Comparison of ENCODE assay signal across 2 cellular contexts in genomic region chr14:105018414-105018813, GRCh38.
TF ChIP-seq lines count a peak whose summit lies in the region.

No MANE protein-coding gene starts in this region.

TF ChIP-seq in SK-N-SH, 30 proteins besides CTCF, POLR2A, EP300 and RAD21 (continued from another document):
- TF ChIP-seq MEF2A (IDR thresholded peaks at IDR 0.05; ENCODE audit: borderline replicate concordance, low read depth) (no peak), POLR2AphosphoS5 (IDR thresholded peaks at IDR 0.05; ENCODE audit: low read depth, low read length) (no peak), JUND (IDR thresholded peaks at IDR 0.05) (no peak), GATA2 (CRISPR knock-in tag; IDR thresholded peaks at IDR 0.05) (no peak), NRF1 (IDR thresholded peaks at IDR 0.05; ENCODE audit: low read depth, low read length) (no peak), TAF1 (IDR thresholded peaks at IDR 0.05; ENCODE audit: borderline replicate concordance, low read depth, low read length) (no peak), GABPA (IDR thresholded peaks at IDR 0.05; ENCODE audit: low read depth) (no peak), EZH2phosphoT487 (IDR thresholded peaks at IDR 0.05; ENCODE audit: borderline replicate concordance, low read depth) (no peak), SIN3A (IDR thresholded peaks at IDR 0.05; ENCODE audit: borderline replicate concordance, low read depth, low read length) (no peak), ELF1 (IDR thresholded peaks at IDR 0.05) (no peak), FOXM1 (IDR thresholded peaks at IDR 0.05; ENCODE audit: low read depth) (no peak), TCF12 (IDR thresholded peaks at IDR 0.05) (no peak), NFIC (IDR thresholded peaks at IDR 0.05; ENCODE audit: borderline replicate concordance) (no peak)
- TF ChIP-seq, protein P1, sequence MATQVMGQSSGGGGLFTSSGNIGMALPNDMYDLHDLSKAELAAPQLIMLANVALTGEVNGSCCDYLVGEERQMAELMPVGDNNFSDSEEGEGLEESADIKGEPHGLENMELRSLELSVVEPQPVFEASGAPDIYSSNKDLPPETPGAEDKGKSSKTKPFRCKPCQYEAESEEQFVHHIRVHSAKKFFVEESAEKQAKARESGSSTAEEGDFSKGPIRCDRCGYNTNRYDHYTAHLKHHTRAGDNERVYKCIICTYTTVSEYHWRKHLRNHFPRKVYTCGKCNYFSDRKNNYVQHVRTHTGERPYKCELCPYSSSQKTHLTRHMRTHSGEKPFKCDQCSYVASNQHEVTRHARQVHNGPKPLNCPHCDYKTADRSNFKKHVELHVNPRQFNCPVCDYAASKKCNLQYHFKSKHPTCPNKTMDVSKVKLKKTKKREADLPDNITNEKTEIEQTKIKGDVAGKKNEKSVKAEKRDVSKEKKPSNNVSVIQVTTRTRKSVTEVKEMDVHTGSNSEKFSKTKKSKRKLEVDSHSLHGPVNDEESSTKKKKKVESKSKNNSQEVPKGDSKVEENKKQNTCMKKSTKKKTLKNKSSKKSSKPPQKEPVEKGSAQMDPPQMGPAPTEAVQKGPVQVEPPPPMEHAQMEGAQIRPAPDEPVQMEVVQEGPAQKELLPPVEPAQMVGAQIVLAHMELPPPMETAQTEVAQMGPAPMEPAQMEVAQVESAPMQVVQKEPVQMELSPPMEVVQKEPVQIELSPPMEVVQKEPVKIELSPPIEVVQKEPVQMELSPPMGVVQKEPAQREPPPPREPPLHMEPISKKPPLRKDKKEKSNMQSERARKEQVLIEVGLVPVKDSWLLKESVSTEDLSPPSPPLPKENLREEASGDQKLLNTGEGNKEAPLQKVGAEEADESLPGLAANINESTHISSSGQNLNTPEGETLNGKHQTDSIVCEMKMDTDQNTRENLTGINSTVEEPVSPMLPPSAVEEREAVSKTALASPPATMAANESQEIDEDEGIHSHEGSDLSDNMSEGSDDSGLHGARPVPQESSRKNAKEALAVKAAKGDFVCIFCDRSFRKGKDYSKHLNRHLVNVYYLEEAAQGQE (IDR thresholded peaks at IDR 0.05; ENCODE audit: low read depth, low read length), result no peak
- TF ChIP-seq, protein P2, sequence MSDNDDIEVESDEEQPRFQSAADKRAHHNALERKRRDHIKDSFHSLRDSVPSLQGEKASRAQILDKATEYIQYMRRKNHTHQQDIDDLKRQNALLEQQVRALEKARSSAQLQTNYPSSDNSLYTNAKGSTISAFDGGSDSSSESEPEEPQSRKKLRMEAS (IDR thresholded peaks at IDR 0.05; ENCODE audit: low read depth), result no peak
TF ChIP-seq in SK-N-SH: peak in this region for 0.

TF ChIP-seq in SK-N-SH treated with all-trans-retinoic acid at 6 μM for 48 hours, 23 proteins besides CTCF, POLR2A, EP300 and RAD21 (continued from another document):
- TF ChIP-seq ZNF565 (CRISPR knock-in tag; conservative IDR thresholded peaks at IDR 0.05; ENCODE audit: low read depth) (no peak), TSHZ2 (CRISPR knock-in tag; IDR thresholded peaks at IDR 0.05) (no peak), PPARA (CRISPR knock-in tag; IDR thresholded peaks at IDR 0.05; ENCODE audit: borderline replicate concordance) (no peak), ZFP3 (CRISPR knock-in tag; IDR thresholded peaks at IDR 0.05) (no peak), POU6F1 (CRISPR knock-in tag; IDR thresholded peaks at IDR 0.05; ENCODE audit: borderline replicate concordance, low read depth) (no peak), ARNTL (CRISPR knock-in tag; IDR thresholded peaks at IDR 0.05; ENCODE audit: borderline replicate concordance, low read depth) (no peak), TOX (CRISPR knock-in tag; IDR thresholded peaks at IDR 0.05; ENCODE audit: borderline replicate concordance) (no peak), ZNF8 (CRISPR knock-in tag; IDR thresholded peaks at IDR 0.05) (no peak), ISL1 (CRISPR knock-in tag; IDR thresholded peaks at IDR 0.05) (no peak), OSR1 (CRISPR knock-in tag; IDR thresholded peaks at IDR 0.05) (no peak), BACH2 (CRISPR knock-in tag; IDR thresholded peaks at IDR 0.05; ENCODE audit: borderline replicate concordance) (no peak), RARB (CRISPR knock-in tag; IDR thresholded peaks at IDR 0.05) (no peak), ZC3H10 (CRISPR knock-in tag; IDR thresholded peaks at IDR 0.05) (no peak), PATZ1 (CRISPR knock-in tag; IDR thresholded peaks at IDR 0.05; ENCODE audit: borderline replicate concordance) (no peak), SNAI2 (CRISPR knock-in tag; IDR thresholded peaks at IDR 0.05) (no peak)
- TF ChIP-seq, protein P3, sequence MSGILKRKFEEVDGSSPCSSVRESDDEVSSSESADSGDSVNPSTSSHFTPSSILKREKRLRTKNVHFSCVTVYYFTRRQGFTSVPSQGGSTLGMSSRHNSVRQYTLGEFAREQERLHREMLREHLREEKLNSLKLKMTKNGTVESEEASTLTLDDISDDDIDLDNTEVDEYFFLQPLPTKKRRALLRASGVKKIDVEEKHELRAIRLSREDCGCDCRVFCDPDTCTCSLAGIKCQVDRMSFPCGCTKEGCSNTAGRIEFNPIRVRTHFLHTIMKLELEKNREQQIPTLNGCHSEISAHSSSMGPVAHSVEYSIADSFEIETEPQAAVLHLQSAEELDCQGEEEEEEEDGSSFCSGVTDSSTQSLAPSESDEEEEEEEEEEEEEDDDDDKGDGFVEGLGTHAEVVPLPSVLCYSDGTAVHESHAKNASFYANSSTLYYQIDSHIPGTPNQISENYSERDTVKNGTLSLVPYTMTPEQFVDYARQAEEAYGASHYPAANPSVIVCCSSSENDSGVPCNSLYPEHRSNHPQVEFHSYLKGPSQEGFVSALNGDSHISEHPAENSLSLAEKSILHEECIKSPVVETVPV (CRISPR knock-in tag; IDR thresholded peaks at IDR 0.05), result no peak
